8 cellular contexts compared by ENCODE assay signal in genomic region chr13:30114586-30115256, GRCh38.
DNase-seq lines count a peak whose midpoint lies in the region; ATAC-seq and TF ChIP-seq lines count a peak whose summit lies in the region.

No MANE protein-coding gene starts in this region.

- CTCF ChIA-PET in activated CD4-positive, alpha-beta T cell treated with anti-CD3 and anti-CD28 coated beads for 36 hours (lab: Charles Lee) = interaction anchor here (0.6 to 10.1 kb wide), 46 partner anchors 9 to 606 kb away, joined by 3 to 178 read pairs (median 4); no protein-coding TSS in a partner anchor

- no peaks in the 10 kb centered on the region for H3K27me3 ChIP-seq in colonic mucosa

- H3K4me3 ChIP-seq in colonic mucosa = peak overlapping the region; percentile 54

- POLR2A ChIA-PET in activated CD4-positive, alpha-beta T cell treated with anti-CD3 and anti-CD28 coated beads for 36 hours (lab: Charles Lee) = interaction anchor here (0.7 to 1.7 kb wide), 2 partner anchors 178 to 343 kb away, joined by 3 to 9 read pairs; no protein-coding TSS in a partner anchor

- peak overlapping the region; percentile 70 for H3K4me3 Mint-ChIP-seq in activated CD4-positive, alpha-beta T cell treated with anti-CD3 and anti-CD28 coated beads for 36 hours

- H3K27me3 Mint-ChIP-seq in activated CD4-positive, alpha-beta T cell treated with anti-CD3 and anti-CD28 coated beads for 36 hours = no peaks in the 10 kb centered on the region

- DNase-seq in AG09319 (ENCODE audit: extremely low read depth, low read depth) (peak; percentile 44), NCI-H226 (peak; percentile 50), colonic mucosa (peak; percentile 95), left lobe of liver (ENCODE audit: low spot score) (peak; percentile 92)
- peak; percentile 96 for DNase-seq in activated CD4-positive, alpha-beta T cell treated with anti-CD3 and anti-CD28 coated beads for 36 hours
- peak; percentile 88 for DNase-seq in stimulated activated CD4-positive, alpha-beta T cell treated with anti-CD3 and anti-CD28 coated beads, Interleukin-2, amount 100 ng/mL, for 4 hours (ENCODE audit: low read depth)

- no peaks in the 10 kb centered on the region for H3K36me3 Mint-ChIP-seq in activated CD4-positive, alpha-beta T cell treated with anti-CD3 and anti-CD28 coated beads for 36 hours (ENCODE audit: low read depth)

- intact Hi-C loops in activated CD4-positive, alpha-beta T cell treated with anti-CD3 and anti-CD28 coated beads for 36 hours (cut with DNase I, micrococcal nuclease) = loop anchor here (1.0 to 10.0 kb wide), 7 partner anchors 179 to 610 kb away; partner anchors contain the start of genes KATNAL1 (in 1 of the 2) and SLC7A1 (in 1 of the 2)
- intact Hi-C loops in colonic mucosa (cut with DNase I) = loop anchor here (5.0 kb wide), 3 partner anchors 187 to 607 kb away; no protein-coding TSS in a partner anchor

- peak overlapping the region; percentile 71 to 73 for H3K9ac ChIP-seq in colonic mucosa (ENCODE audit: low read depth in 2 of 2, low read length in 2 of 2)

- peak overlapping the region; percentile 68 for H3K27ac Mint-ChIP-seq in activated CD4-positive, alpha-beta T cell treated with anti-CD3 and anti-CD28 coated beads for 36 hours

- H3K4me1 ChIP-seq in colonic mucosa = peaks cover 9% of the 10 kb centered on the region

- H3K36me3 ChIP-seq in colonic mucosa = no peaks in the 10 kb centered on the region

- peaks cover 33% of the 10 kb centered on the region for H3K4me1 Mint-ChIP-seq in activated CD4-positive, alpha-beta T cell treated with anti-CD3 and anti-CD28 coated beads for 36 hours

- no peaks in the 10 kb centered on the region for H3K9me3 ChIP-seq in colonic mucosa

- TF ChIP-seq CTCF in AG09319 (IDR thresholded peaks at IDR 0.05; ENCODE audit: low read depth, low read length) = peak; percentile 93
- TF ChIP-seq CTCF in colonic mucosa (IDR thresholded peaks at IDR 0.05) = peak; percentile 89

- ATAC-seq in GM18907 (IDR thresholded peaks at IDR 0.05; ENCODE audit: unreplicated experiment) (peak; percentile 82), HG03159 (IDR thresholded peaks at IDR 0.05; ENCODE audit: unreplicated experiment) (peak; percentile 87), left lobe of liver (peak; percentile 90)
- ATAC-seq in activated CD4-positive, alpha-beta T cell treated with anti-CD3 and anti-CD28 coated beads for 36 hours = peak; percentile 92

- H3K27ac ChIP-seq in colonic mucosa = peak overlapping the region; percentile 70

- no peaks in the 10 kb centered on the region for H3K9me3 Mint-ChIP-seq in activated CD4-positive, alpha-beta T cell treated with anti-CD3 and anti-CD28 coated beads for 36 hours (ENCODE audit: low read depth)

Comparison
In these comparisons a context has a peak if more than half of its experiments do, and no peak if none do; other contexts are left out.
1. Peak in every context shown above with its lines: DNase-seq, ATAC-seq, H3K4me3 ChIP-seq and H3K27ac ChIP-seq.
2. DNase-seq: peak in every context shown above with its lines; median percentile 96 in activated CD4-positive, alpha-beta T cell treated with anti-CD3 and anti-CD28 coated beads for 36 hours; 95 in colonic mucosa; 92 in left lobe of liver; 88 in stimulated activated CD4-positive, alpha-beta T cell treated with anti-CD3 and anti-CD28 coated beads, Interleukin-2, amount 100 ng/mL, for 4 hours; 50 in NCI-H226; 44 in AG09319.